ENCODE assay signal across 8 cellular contexts in the genomic region with DNA sequence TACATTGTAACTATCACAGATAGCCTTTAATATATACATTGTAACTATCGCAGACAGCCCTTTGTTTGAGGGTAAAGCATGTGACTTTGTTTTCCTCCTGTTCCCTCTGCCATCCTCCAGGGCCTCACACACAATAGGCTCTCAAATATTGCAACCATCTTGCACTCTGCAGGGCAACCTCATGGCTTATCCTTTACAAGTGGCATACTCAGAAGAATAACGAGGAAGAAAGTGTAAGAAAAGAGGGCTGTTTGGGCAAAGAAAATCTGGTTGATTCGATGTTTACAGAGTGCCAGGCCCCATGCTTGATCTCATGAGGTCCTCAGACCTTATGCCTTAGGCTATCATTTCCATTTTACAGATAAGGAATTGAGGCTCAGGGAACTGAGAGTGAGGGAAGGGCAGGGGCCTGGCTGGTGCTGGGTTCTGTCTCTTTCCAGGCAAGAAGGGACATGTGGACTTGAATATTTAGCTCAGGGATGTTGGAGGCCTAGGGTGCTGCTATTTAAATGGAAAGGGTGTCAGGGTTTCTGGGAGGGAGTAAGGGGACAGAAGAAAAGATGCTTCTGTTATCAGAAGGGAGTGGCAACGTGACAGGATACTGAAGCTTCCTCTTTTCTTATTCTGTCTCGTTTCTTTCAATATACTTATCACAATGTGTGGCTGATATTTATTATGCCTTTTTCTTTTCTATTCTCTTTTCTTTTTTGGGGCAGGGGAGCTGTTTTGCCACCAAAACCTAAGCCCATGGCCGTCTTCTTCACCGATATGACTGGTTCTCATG. TPM values are rescaled to one million over a fixed set of nuclear protein-coding genes. Genes with fewer than 3 reads are reported as not detected.
DNase-seq lines count a peak whose midpoint lies in the region; ATAC-seq and TF ChIP-seq lines count a peak whose summit lies in the region.

No MANE protein-coding gene starts in this region.

- intact Hi-C loops in activated B cell treated with CpG ODN at 0.5 μM for 24 hours (cut with micrococcal nuclease): loop anchor here (2.0 kb wide), 1 partner anchor 43 kb away; no protein-coding TSS in a partner anchor
- intact Hi-C loops in transverse colon (cut with DNase I; ENCODE audit: low total_unique reads): no loop called here

- no peak for ATAC-seq in activated B cell treated with CpG ODN at 0.5 μM for 24 hours (ENCODE audit: low read depth)
- no peak for ATAC-seq in HG03442 (IDR thresholded peaks at IDR 0.05; ENCODE audit: unreplicated experiment)
- ATAC-seq in GM19395 (IDR thresholded peaks at IDR 0.05; ENCODE audit: unreplicated experiment): no peak
- ATAC-seq in GM19328 (IDR thresholded peaks at IDR 0.05; ENCODE audit: unreplicated experiment): no peak

- peaks cover 4% of the 10 kb centered on the region for H3K36me3 Mint-ChIP-seq in activated naive CD4-positive, alpha-beta T cell treated with anti-CD3 and anti-CD28 coated beads, Interleukin-2, amount 10 ng/mL, durations not matched to agents 7 days and 5 days
- H3K36me3 Mint-ChIP-seq in activated B cell treated with CpG ODN at 0.5 μM for 24 hours (ENCODE audit: low read depth): peaks cover 18% of the 10 kb centered on the region
- no peaks in the 10 kb centered on the region for H3K36me3 Mint-ChIP-seq in immature natural killer cell

- H3K27ac ChIP-seq in transverse colon: peak overlapping the region in 3 of 4 donors; percentile 85 to 92 (median 91)

- POLR2A ChIA-PET in activated B cell treated with CpG ODN at 0.5 μM for 24 hours (lab: Charles Lee): interaction anchor here (0.7 to 2.0 kb wide), 9 partner anchors 8 to 767 kb away, joined by 3 to 12 read pairs (median 5); a partner anchor contains a TSS

- H3K4me1 ChIP-seq in transverse colon: peaks cover 11 to 29% (median 21%) of the 10 kb centered on the region in 4 donors

- H3K9me3 Mint-ChIP-seq in activated naive CD4-positive, alpha-beta T cell treated with anti-CD3 and anti-CD28 coated beads, Interleukin-2, amount 10 ng/mL, durations not matched to agents 7 days and 5 days: no peaks in the 10 kb centered on the region
- H3K9me3 Mint-ChIP-seq in activated B cell treated with CpG ODN at 0.5 μM for 24 hours (no peaks in the 10 kb centered on the region), immature natural killer cell (no peaks in the 10 kb centered on the region)

- H3K27ac Mint-ChIP-seq in activated naive CD4-positive, alpha-beta T cell treated with anti-CD3 and anti-CD28 coated beads, Interleukin-2, amount 10 ng/mL, durations not matched to agents 7 days and 5 days: peak overlapping the region; percentile 96
- peak overlapping the region; percentile 94 for H3K27ac Mint-ChIP-seq in activated B cell treated with CpG ODN at 0.5 μM for 24 hours
- peak overlapping the region; percentile 75 to 97 (median 88) for H3K27ac Mint-ChIP-seq in immature natural killer cell

- TF ChIP-seq CTCF in activated B cell treated with CpG ODN at 0.5 μM for 24 hours (IDR thresholded peaks at IDR 0.05) (no peak), transverse colon (IDR thresholded peaks at IDR 0.05) (no peak)

- CTCF ChIA-PET in activated naive CD4-positive, alpha-beta T cell treated with anti-CD3 and anti-CD28 coated beads, Interleukin-2, amount 10 ng/mL, durations not matched to agents 7 days and 5 days (lab: Charles Lee): interaction anchor here (1.2 to 2.0 kb wide), 2 partner anchors 9 to 39 kb away, joined by 6 to 23 read pairs; no protein-coding TSS in a partner anchor
- CTCF ChIA-PET in activated B cell treated with CpG ODN at 0.5 μM for 24 hours (lab: Charles Lee): interaction anchor here (1.4 to 2.0 kb wide), 3 partner anchors 9 to 132 kb away, joined by 5 to 18 read pairs (median 7); no protein-coding TSS in a partner anchor

- no peaks in the 10 kb centered on the region for H3K27me3 ChIP-seq in transverse colon

- peak overlapping the region; percentile 99 for H3K4me3 Mint-ChIP-seq in activated naive CD4-positive, alpha-beta T cell treated with anti-CD3 and anti-CD28 coated beads, Interleukin-2, amount 10 ng/mL, durations not matched to agents 7 days and 5 days
- H3K4me3 Mint-ChIP-seq in activated B cell treated with CpG ODN at 0.5 μM for 24 hours (peak overlapping the region; percentile 96), immature natural killer cell (peak overlapping the region; percentile 96 to 99 (median 99))

- 34 to 58% methylated on average over 4 to 7 of the region's 7 CpGs for WGBS in transverse colon (ENCODE audit: low coverage in 1 of 2), 2 donors

- peaks cover 3% of the 10 kb centered on the region for H3K27me3 Mint-ChIP-seq in activated naive CD4-positive, alpha-beta T cell treated with anti-CD3 and anti-CD28 coated beads, Interleukin-2, amount 10 ng/mL, durations not matched to agents 7 days and 5 days
- H3K27me3 Mint-ChIP-seq in activated B cell treated with CpG ODN at 0.5 μM for 24 hours: peaks cover 4% of the 10 kb centered on the region
- H3K27me3 Mint-ChIP-seq in immature natural killer cell (ENCODE audit: low read depth in 3 of 3): peaks cover 3 to 7% (median 4%) of the 10 kb centered on the region in 3 donors

- no peak for DNase-seq in activated naive CD4-positive, alpha-beta T cell treated with anti-CD3 and anti-CD28 coated beads, Interleukin-2, amount 10 ng/mL, durations not matched to agents 7 days and 5 days
- no peak for DNase-seq in activated naive CD4-positive, alpha-beta T cell treated with anti-CD3 and anti-CD28 coated beads, Interleukin-2, amount 50 U/mL, for 16 hours
- DNase-seq in activated B cell treated with CpG ODN at 0.5 μM for 24 hours: no peak
- DNase-seq in immature natural killer cell: no peak
- DNase-seq in transverse colon: no peak

- H3K36me3 ChIP-seq in transverse colon: no peaks in the 10 kb centered on the region

- H3K4me3 ChIP-seq in transverse colon: peak overlapping the region; percentile 71 to 84 (median 77)

- in situ Hi-C loops in transverse colon (cut with MboI; ENCODE audit: low pct_ligation_motif_present in 1 of 4, low pct_unique_long_range_greater_than_20kb in 1 of 4, low sequenced_read_pairs in 3 of 4): no loop called here

- no peak for TF ChIP-seq POLR2A in transverse colon (IDR thresholded peaks at IDR 0.05)

- H3K4me1 Mint-ChIP-seq in activated naive CD4-positive, alpha-beta T cell treated with anti-CD3 and anti-CD28 coated beads, Interleukin-2, amount 10 ng/mL, durations not matched to agents 7 days and 5 days: peaks cover 40% of the 10 kb centered on the region
- H3K4me1 Mint-ChIP-seq in activated B cell treated with CpG ODN at 0.5 μM for 24 hours (peaks cover 32% of the 10 kb centered on the region), immature natural killer cell (peaks cover 38 to 44% of the 10 kb centered on the region in 2 donors)

- H3K9me3 ChIP-seq in transverse colon: no peaks in the 10 kb centered on the region

- no peak for TF ChIP-seq EP300 in transverse colon (IDR thresholded peaks at IDR 0.05; ENCODE audit: low read depth)

RNA-seq across cellular contexts. Expression of a gene that starts 1.1 kb away (rescaled TPM):
- total RNA-seq in activated B cell treated with CpG ODN at 0.5 μM for 24 hours (49.6 and 51.2 TPM in 2 replicates), transverse colon (10 to 100 TPM in 3 of 4 donors, 1 to 10 TPM in 1; 9.0 to 82.6 (median 33.3) TPM)
- 10 to 100 TPM; 80.6 to 88.8 (median 82.8) TPM for polyA plus RNA-seq in immature natural killer cell

RNA-seq across cellular contexts. Expression of a gene that starts 30.6 kb away (rescaled TPM):
- total RNA-seq in activated B cell treated with CpG ODN at 0.5 μM for 24 hours: 0.33 TPM in 1 of 2 replicates, not detected in the other
- polyA plus RNA-seq in immature natural killer cell: not detected
- total RNA-seq in transverse colon: under 1 TPM in 1 of 4 donors, not detected in 3; 0.32 TPM
